In the genomic region with DNA sequence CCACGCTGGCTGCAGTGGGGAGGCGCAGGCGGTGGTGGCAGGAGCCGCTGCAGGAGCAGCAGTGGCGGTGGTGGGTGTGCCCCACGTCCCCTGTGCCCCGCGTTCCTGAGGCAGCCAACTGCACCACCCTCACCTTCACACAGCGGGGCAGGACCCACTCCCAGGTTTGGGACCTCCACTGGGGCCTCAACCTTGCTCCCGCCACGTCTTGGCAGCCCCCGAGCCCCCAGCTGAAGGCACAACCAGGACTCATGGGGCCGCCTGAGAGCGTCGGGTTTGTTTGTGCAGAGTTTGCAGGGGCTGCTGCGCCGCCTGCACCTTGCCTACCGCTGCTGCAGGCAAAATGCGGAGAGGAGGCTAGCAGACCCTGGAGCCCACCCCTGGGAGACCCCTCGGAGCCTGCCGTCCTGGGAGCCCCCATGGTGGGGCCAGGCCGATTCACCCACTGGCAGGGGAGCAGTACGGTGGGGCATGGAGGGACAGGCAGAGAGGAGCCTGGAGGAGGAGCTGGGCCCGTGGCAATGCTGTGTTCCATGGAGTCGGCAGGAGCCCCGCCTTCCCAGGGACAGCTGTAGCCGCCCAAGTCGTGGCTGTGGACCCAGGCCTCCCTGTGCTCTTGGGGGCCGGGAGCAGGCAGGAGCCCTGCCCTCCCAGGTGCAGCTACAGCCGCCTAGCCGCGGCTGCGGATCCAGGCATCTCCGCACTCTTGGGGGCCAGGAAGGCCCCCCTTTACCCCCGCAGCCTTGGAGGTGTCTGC, we compare ENCODE assay signal across 1 cellular context.
TF ChIP-seq lines count a peak whose summit lies in the region.

No MANE protein-coding gene starts in this region.

TF ChIP-seq in K562, 482 proteins besides CTCF, POLR2A, EP300 and RAD21 (continued from another document):
- TF ChIP-seq ZBTB33 (CRISPR knock-in tag; IDR thresholded peaks at IDR 0.05) (no peak), SIRT6 (IDR thresholded peaks at IDR 0.05; ENCODE audit: low read depth, low read length) (no peak), ETV5 (CRISPR knock-in tag; IDR thresholded peaks at IDR 0.05; ENCODE audit: low read depth) (no peak), KLF10 (CRISPR knock-in tag; IDR thresholded peaks at IDR 0.05) (no peak), PKNOX1 (IDR thresholded peaks at IDR 0.05) (no peak), YY1 (IDR thresholded peaks at IDR 0.05; ENCODE audit: borderline replicate concordance in 1 of 3, control insufficient read depth in 1 of 3, extremely low read depth in 1 of 3, insufficient read depth in 3 of 3, insufficient read length in 1 of 3, insufficient replicate concordance in 2 of 3, low read depth in 1 of 3, low read length in 2 of 3) (no peak), DNMT1 (IDR thresholded peaks at IDR 0.05) (no peak), CREM (IDR thresholded peaks at IDR 0.05; ENCODE audit: low read depth) (no peak), MGA (IDR thresholded peaks at IDR 0.05) (no peak), ZNF133 (CRISPR knock-in tag; IDR thresholded peaks at IDR 0.05) (no peak)
- TF ChIP-seq, protein P1, sequence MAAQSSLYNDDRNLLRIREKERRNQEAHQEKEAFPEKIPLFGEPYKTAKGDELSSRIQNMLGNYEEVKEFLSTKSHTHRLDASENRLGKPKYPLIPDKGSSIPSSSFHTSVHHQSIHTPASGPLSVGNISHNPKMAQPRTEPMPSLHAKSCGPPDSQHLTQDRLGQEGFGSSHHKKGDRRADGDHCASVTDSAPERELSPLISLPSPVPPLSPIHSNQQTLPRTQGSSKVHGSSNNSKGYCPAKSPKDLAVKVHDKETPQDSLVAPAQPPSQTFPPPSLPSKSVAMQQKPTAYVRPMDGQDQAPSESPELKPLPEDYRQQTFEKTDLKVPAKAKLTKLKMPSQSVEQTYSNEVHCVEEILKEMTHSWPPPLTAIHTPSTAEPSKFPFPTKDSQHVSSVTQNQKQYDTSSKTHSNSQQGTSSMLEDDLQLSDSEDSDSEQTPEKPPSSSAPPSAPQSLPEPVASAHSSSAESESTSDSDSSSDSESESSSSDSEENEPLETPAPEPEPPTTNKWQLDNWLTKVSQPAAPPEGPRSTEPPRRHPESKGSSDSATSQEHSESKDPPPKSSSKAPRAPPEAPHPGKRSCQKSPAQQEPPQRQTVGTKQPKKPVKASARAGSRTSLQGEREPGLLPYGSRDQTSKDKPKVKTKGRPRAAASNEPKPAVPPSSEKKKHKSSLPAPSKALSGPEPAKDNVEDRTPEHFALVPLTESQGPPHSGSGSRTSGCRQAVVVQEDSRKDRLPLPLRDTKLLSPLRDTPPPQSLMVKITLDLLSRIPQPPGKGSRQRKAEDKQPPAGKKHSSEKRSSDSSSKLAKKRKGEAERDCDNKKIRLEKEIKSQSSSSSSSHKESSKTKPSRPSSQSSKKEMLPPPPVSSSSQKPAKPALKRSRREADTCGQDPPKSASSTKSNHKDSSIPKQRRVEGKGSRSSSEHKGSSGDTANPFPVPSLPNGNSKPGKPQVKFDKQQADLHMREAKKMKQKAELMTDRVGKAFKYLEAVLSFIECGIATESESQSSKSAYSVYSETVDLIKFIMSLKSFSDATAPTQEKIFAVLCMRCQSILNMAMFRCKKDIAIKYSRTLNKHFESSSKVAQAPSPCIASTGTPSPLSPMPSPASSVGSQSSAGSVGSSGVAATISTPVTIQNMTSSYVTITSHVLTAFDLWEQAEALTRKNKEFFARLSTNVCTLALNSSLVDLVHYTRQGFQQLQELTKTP (IDR thresholded peaks at IDR 0.05; ENCODE audit: low read depth in 1 of 2, partially characterized antibody in 2 of 2): no peak
- TF ChIP-seq, protein P2, sequence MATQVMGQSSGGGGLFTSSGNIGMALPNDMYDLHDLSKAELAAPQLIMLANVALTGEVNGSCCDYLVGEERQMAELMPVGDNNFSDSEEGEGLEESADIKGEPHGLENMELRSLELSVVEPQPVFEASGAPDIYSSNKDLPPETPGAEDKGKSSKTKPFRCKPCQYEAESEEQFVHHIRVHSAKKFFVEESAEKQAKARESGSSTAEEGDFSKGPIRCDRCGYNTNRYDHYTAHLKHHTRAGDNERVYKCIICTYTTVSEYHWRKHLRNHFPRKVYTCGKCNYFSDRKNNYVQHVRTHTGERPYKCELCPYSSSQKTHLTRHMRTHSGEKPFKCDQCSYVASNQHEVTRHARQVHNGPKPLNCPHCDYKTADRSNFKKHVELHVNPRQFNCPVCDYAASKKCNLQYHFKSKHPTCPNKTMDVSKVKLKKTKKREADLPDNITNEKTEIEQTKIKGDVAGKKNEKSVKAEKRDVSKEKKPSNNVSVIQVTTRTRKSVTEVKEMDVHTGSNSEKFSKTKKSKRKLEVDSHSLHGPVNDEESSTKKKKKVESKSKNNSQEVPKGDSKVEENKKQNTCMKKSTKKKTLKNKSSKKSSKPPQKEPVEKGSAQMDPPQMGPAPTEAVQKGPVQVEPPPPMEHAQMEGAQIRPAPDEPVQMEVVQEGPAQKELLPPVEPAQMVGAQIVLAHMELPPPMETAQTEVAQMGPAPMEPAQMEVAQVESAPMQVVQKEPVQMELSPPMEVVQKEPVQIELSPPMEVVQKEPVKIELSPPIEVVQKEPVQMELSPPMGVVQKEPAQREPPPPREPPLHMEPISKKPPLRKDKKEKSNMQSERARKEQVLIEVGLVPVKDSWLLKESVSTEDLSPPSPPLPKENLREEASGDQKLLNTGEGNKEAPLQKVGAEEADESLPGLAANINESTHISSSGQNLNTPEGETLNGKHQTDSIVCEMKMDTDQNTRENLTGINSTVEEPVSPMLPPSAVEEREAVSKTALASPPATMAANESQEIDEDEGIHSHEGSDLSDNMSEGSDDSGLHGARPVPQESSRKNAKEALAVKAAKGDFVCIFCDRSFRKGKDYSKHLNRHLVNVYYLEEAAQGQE (CRISPR knock-in tag; IDR thresholded peaks at IDR 0.05; ENCODE audit: low read depth): no peak
TF ChIP-seq in K562: peak in this region for 0.
